Comparison of ENCODE assay signal across 8 cellular contexts in genomic region chr17:35568561-35568960, GRCh38. TPM values are rescaled to one million over a fixed set of nuclear protein-coding genes. Genes with fewer than 3 reads are reported as not detected.
DNase-seq lines count a peak whose midpoint lies in the region; ATAC-seq, FAIRE-seq and TF ChIP-seq lines count a peak whose summit lies in the region.

No MANE protein-coding gene starts in this region.

- H3K27ac ChIP-seq in stomach smooth muscle (ENCODE audit: low read length) = peak overlapping the region; percentile 84

- CTCF ChIA-PET in activated CD4-positive, alpha-beta T cell treated with anti-CD3 and anti-CD28 coated beads for 36 hours (lab: Charles Lee) = interaction anchor here (0.6 to 2.2 kb wide), 5 partner anchors 9 to 241 kb away, joined by 3 to 6 read pairs (median 4); no protein-coding TSS in a partner anchor

- H3K4me1 Mint-ChIP-seq in activated CD4-positive, alpha-beta T cell treated with anti-CD3 and anti-CD28 coated beads for 36 hours = peaks cover 25% of the 10 kb centered on the region

- peaks cover 20% of the 10 kb centered on the region for H3K36me3 Mint-ChIP-seq in activated CD4-positive, alpha-beta T cell treated with anti-CD3 and anti-CD28 coated beads for 36 hours (ENCODE audit: low read depth)

- POLR2A ChIA-PET in activated CD4-positive, alpha-beta T cell treated with anti-CD3 and anti-CD28 coated beads for 36 hours (lab: Charles Lee) = interaction anchor here (0.7 to 2.2 kb wide), 2 partner anchors 10 to 115 kb away, joined by 4 to 9 read pairs; partner anchors contain the start of gene PEX12

- H3K9me3 Mint-ChIP-seq in activated CD4-positive, alpha-beta T cell treated with anti-CD3 and anti-CD28 coated beads for 36 hours (ENCODE audit: low read depth) = no peaks in the 10 kb centered on the region

- TF ChIP-seq CTCF in bronchial epithelial cell (IDR thresholded peaks at IDR 0.05; ENCODE audit: insufficient read depth, low read length, severe bottlenecking) = no peak

- intact Hi-C loops in activated CD4-positive, alpha-beta T cell treated with anti-CD3 and anti-CD28 coated beads for 36 hours (cut with DNase I, micrococcal nuclease) = loop anchor here (1.0 to 5.0 kb wide), 4 partner anchors 10 to 606 kb away; partner anchors contain the start of genes AP2B1 (in 2 of the 2), PEX12 (in 2 of the 2), CCT6B (in 1 of the 2) and ZNF830 (in 1 of the 2)

- peaks cover 15% of the 10 kb centered on the region for H3K4me1 ChIP-seq in stomach smooth muscle (ENCODE audit: control insufficient read depth, insufficient read depth, low read length)

- peak overlapping the region; percentile 96 to 97 for H3K9ac ChIP-seq in stomach smooth muscle (ENCODE audit: low read length in 2 of 2)

- H3K36me3 ChIP-seq in bronchial epithelial cell (ENCODE audit: control insufficient read depth, insufficient read depth, low read length) (peaks cover under 1% of the 10 kb centered on the region), stomach smooth muscle (ENCODE audit: control insufficient read depth in 2 of 2, insufficient read depth in 2 of 2, low read length in 2 of 2) (no peaks in the 10 kb centered on the region)

- no peaks in the 10 kb centered on the region for H3K9me3 ChIP-seq in stomach smooth muscle (ENCODE audit: control insufficient read depth in 2 of 2, low read length in 2 of 2)

- in situ Hi-C loops in SK-MEL-5 (cut with HindIII; ENCODE audit: low pct_unique_long_range_greater_than_20kb, low sequenced_read_pairs) = no loop called here

- ATAC-seq in activated CD4-positive, alpha-beta T cell treated with anti-CD3 and anti-CD28 coated beads for 36 hours = peak; percentile 58
- no peak for ATAC-seq in HG03108 (IDR thresholded peaks at IDR 0.05; ENCODE audit: unreplicated experiment)

- peak; percentile 75 for DNase-seq in activated CD4-positive, alpha-beta T cell treated with anti-CD3 and anti-CD28 coated beads for 36 hours
- DNase-seq in activated CD4-positive, alpha-beta T cell treated with anti-CD3 and anti-CD28 coated beads for 1 hour = no peak
- DNase-seq in SK-MEL-5 (ENCODE audit: low read depth, low spot score) (peak; percentile 63), bronchial epithelial cell (ENCODE audit: low read depth) (peak; percentile 56), lung microvascular endothelial cell (ENCODE audit: low read depth in 2 of 2) (peak; percentile 47 to 70), Ammon's horn (ENCODE audit: low spot score) (no peak)

- peak overlapping the region; percentile 95 for H3K4me3 Mint-ChIP-seq in activated CD4-positive, alpha-beta T cell treated with anti-CD3 and anti-CD28 coated beads for 36 hours

- H3K27me3 ChIP-seq in bronchial epithelial cell (ENCODE audit: control insufficient read depth, insufficient read depth, low read length) (no peaks in the 10 kb centered on the region), stomach smooth muscle (ENCODE audit: control insufficient read depth in 1 of 2, insufficient read depth in 2 of 2, low read length in 2 of 2) (no peaks in the 10 kb centered on the region)

- peak overlapping the region; percentile 86 for H3K27ac Mint-ChIP-seq in activated CD4-positive, alpha-beta T cell treated with anti-CD3 and anti-CD28 coated beads for 36 hours

- no peak for FAIRE-seq in bronchial epithelial cell (lab: Jason Lieb, UNC)

- H3K4me3 ChIP-seq in bronchial epithelial cell (ENCODE audit: low read depth, low read length) = peak overlapping the region; percentile 63
- H3K4me3 ChIP-seq in stomach smooth muscle (ENCODE audit: low read length in 2 of 2) = peak overlapping the region; percentile 81 to 99

- no peaks in the 10 kb centered on the region for H3K27me3 Mint-ChIP-seq in activated CD4-positive, alpha-beta T cell treated with anti-CD3 and anti-CD28 coated beads for 36 hours

RNA-seq across cellular contexts. Expression of gene SLFN14, which starts 7.9 kb away (rescaled TPM):
- total RNA-seq in activated CD4-positive, alpha-beta T cell treated with anti-CD3 and anti-CD28 coated beads for 36 hours = not detected
- not detected in 2 replicates for total RNA-seq in SK-MEL-5 (2014; rRNA removed; shearing (Covaris generic))
- polyA plus RNA-seq in SK-MEL-5 (2015; cell fraction: cytosol; rRNA removed) = not detected in 2 replicates
- polyA plus RNA-seq in SK-MEL-5 (2015; cell fraction: nucleus; rRNA removed) = not detected in 2 replicates
- total RNA-seq in bronchial epithelial cell = not detected in 2 replicates
- total RNA-seq in lung microvascular endothelial cell = not detected in 2 replicates

RNA-seq across cellular contexts. Expression of gene PEX12, which starts 9.8 kb away (rescaled TPM):
- 1 to 10 TPM; 5.7 to 6.1 TPM for total RNA-seq in activated CD4-positive, alpha-beta T cell treated with anti-CD3 and anti-CD28 coated beads for 36 hours
- 8.6 and 9.1 TPM in 2 replicates for total RNA-seq in SK-MEL-5 (2014; rRNA removed; shearing (Covaris generic))
- polyA plus RNA-seq in SK-MEL-5 (2015; cell fraction: cytosol; rRNA removed) = 6.9 and 7.7 TPM in 2 replicates
- polyA plus RNA-seq in SK-MEL-5 (2015; cell fraction: nucleus; rRNA removed) = 3.2 and 4.3 TPM in 2 replicates
- 1.8 and 2.9 TPM in 2 replicates for total RNA-seq in bronchial epithelial cell
- total RNA-seq in lung microvascular endothelial cell = 1.7 and 3.6 TPM in 2 replicates

RNA-seq across cellular contexts. Expression of gene AP2B1, which starts 18.6 kb away (rescaled TPM):
- total RNA-seq in activated CD4-positive, alpha-beta T cell treated with anti-CD3 and anti-CD28 coated beads for 36 hours = 100 to 1,000 TPM; 166 to 184 TPM
- 61.4 and 62.8 TPM in 2 replicates for total RNA-seq in SK-MEL-5 (2014; rRNA removed; shearing (Covaris generic))
- 87.4 and 114 TPM in 2 replicates for polyA plus RNA-seq in SK-MEL-5 (2015; cell fraction: cytosol; rRNA removed)
- polyA plus RNA-seq in SK-MEL-5 (2015; cell fraction: nucleus; rRNA removed) = 50.9 and 51.7 TPM in 2 replicates
- total RNA-seq in bronchial epithelial cell = 38.3 and 50.8 TPM in 2 replicates
- total RNA-seq in lung microvascular endothelial cell = 77.8 and 85.9 TPM in 2 replicates

RNA-seq across cellular contexts. Expression of gene SLFN12L, which starts 31.1 kb away (rescaled TPM):
- total RNA-seq in activated CD4-positive, alpha-beta T cell treated with anti-CD3 and anti-CD28 coated beads for 36 hours = 10 to 100 TPM; 23.3 to 23.7 TPM
- not detected in 2 replicates for total RNA-seq in SK-MEL-5 (2014; rRNA removed; shearing (Covaris generic))
- polyA plus RNA-seq in SK-MEL-5 (2015; cell fraction: cytosol; rRNA removed) = not detected in 2 replicates
- polyA plus RNA-seq in SK-MEL-5 (2015; cell fraction: nucleus; rRNA removed) = not detected in 2 replicates
- total RNA-seq in bronchial epithelial cell = under 0.01 and 0.13 TPM in 2 replicates
- 0.20 TPM in 1 of 2 replicates, not detected in the other for total RNA-seq in lung microvascular endothelial cell

Comparison
In these comparisons a context has a peak if more than half of its experiments do, and no peak if none do; other contexts are left out.
1. DNase-seq: peak in activated CD4-positive, alpha-beta T cell treated with anti-CD3 and anti-CD28 coated beads for 36 hours (single experiment), SK-MEL-5 (single experiment), bronchial epithelial cell (single experiment) and lung microvascular endothelial cell (2 of 2); none in activated CD4-positive, alpha-beta T cell treated with anti-CD3 and anti-CD28 coated beads for 1 hour (single experiment) and Ammon's horn (single experiment).